8 cellular contexts compared by ENCODE assay signal in genomic region chr10:78974409-78975317, GRCh38.
DNase-seq lines count a peak whose midpoint lies in the region; ATAC-seq and TF ChIP-seq lines count a peak whose summit lies in the region.

No MANE protein-coding gene starts in this region.

- H3K27ac Mint-ChIP-seq in CD14-positive monocyte (peak overlapping the region; percentile 96 to 100 (median 99)), endodermal cell (peak overlapping the region; percentile 98)

- no peaks in the 10 kb centered on the region for H3K79me2 ChIP-seq in HCT116 (ENCODE audit: insufficient read depth, low read length)

- H3K27me3 ChIP-seq in HCT116 (ENCODE audit: insufficient read depth, low read length) = no peaks in the 10 kb centered on the region
- no peaks in the 10 kb centered on the region for H3K27me3 ChIP-seq in endodermal cell (ENCODE audit: control insufficient read depth, insufficient read depth, low read length, poor library complexity, severe bottlenecking)

- H3K27ac ChIP-seq in HCT116 (ENCODE audit: low read depth, low read length) (peak overlapping the region; percentile 96), endodermal cell (ENCODE audit: low read depth, low read length) (peak overlapping the region; percentile 99)

- H3K4me3 Mint-ChIP-seq in CD14-positive monocyte (peak overlapping the region; percentile 89 to 99), endodermal cell (peak overlapping the region; percentile 57)

- DNase-seq in CD14-positive monocyte (ENCODE audit: low spot score) = peak; percentile 97
- peak; percentile 47 for DNase-seq in HCT116 (ENCODE audit: low read depth, low spot score)
- peak; percentile 89 for DNase-seq in NCI-H82 (lab: John Stamatoyannopoulos, UW)
- peak; percentile 53 to 70 for DNase-seq in activated CD8-positive, alpha-beta memory T cell treated with anti-CD3 and anti-CD28 coated beads for 4 hours (ENCODE audit: low read depth in 2 of 2)
- DNase-seq in endodermal cell = peak; percentile 93
- DNase-seq in middle frontal gyrus (ENCODE audit: extremely low spot score, low spot score) = peak; percentile 21
- peak; percentile 63 to 75 for DNase-seq in stimulated activated CD8-positive, alpha-beta memory T cell treated with anti-CD3 and anti-CD28 coated beads, Interleukin-15, amount 100 ng/mL, for 48 hours (ENCODE audit: low read depth in 2 of 2)

- no peak for TF ChIP-seq RAD21 in HCT116 (IDR thresholded peaks at IDR 0.05; ENCODE audit: low read depth)

- POLR2A ChIA-PET in HCT116 (lab: Charles Lee) = interaction anchor here (0.7 to 1.2 kb wide), 4 partner anchors 10 to 43 kb away, joined by 3 to 7 read pairs (median 4); no protein-coding TSS in a partner anchor

- peaks cover 4 to 21% (median 7%) of the 10 kb centered on the region in 3 donors for H3K27me3 Mint-ChIP-seq in CD14-positive monocyte (ENCODE audit: low read depth in 3 of 3)
- H3K27me3 Mint-ChIP-seq in endodermal cell (ENCODE audit: insufficient read depth) = no peaks in the 10 kb centered on the region

- ATAC-seq in HCT116 = peak; percentile 59
- no peak for ATAC-seq in GM21360 (IDR thresholded peaks at IDR 0.05; ENCODE audit: unreplicated experiment)

- H3K4me2 ChIP-seq in HCT116 (ENCODE audit: low read length) = peak overlapping the region; percentile 87

- TF ChIP-seq POLR2A in HCT116 (IDR thresholded peaks at IDR 0.05; ENCODE audit: borderline replicate concordance, extremely low read depth, insufficient read depth, insufficient read length) = peak; percentile 13

- H3K9ac ChIP-seq in HCT116 (ENCODE audit: low read length) (peak overlapping the region; percentile 72), endodermal cell (ENCODE audit: extremely low read depth, low read length, poor library complexity, severe bottlenecking) (peak overlapping the region; percentile 69)

- no peak overlapping the region for H2AFZ ChIP-seq in HCT116 (ENCODE audit: low read depth, low read length, poor library complexity, severe bottlenecking)

- H3K4me1 Mint-ChIP-seq in CD14-positive monocyte (peaks cover 44% of the 10 kb centered on the region), endodermal cell (peaks cover 29% of the 10 kb centered on the region)

- TSS peak; percentile 96 for BruUV-seq in HCT116 (replicated peaks; lab: Mats Ljungman, UMichigan)

- H3K4me1 ChIP-seq in HCT116 (ENCODE audit: control insufficient read depth in 1 of 2, insufficient read depth in 2 of 2, low read length in 2 of 2) (peaks cover 30 to 48% of the 10 kb centered on the region in 2 experiments), endodermal cell (ENCODE audit: control insufficient read depth, insufficient read depth, low read length) (peaks cover 15% of the 10 kb centered on the region)

- intact Hi-C loops in CD14-positive monocyte (cut with micrococcal nuclease) = loop anchor here (5.0 to 10.0 kb wide), 5 partner anchors 93 to 270 kb away; partner anchors contain the start of gene ZMIZ1 (in 1 of the 2)
- intact Hi-C loops in HCT116 (cut with micrococcal nuclease) = loop anchor here (2.0 to 5.0 kb wide), 4 partner anchors 94 to 942 kb away; partner anchors contain the start of genes RPS24 and ZMIZ1

- H3K9me3 ChIP-seq in HCT116 (ENCODE audit: control insufficient read depth in 1 of 2, insufficient read depth in 1 of 2, low read depth in 1 of 2, low read length in 2 of 2) (no peaks in the 10 kb centered on the region), endodermal cell (ENCODE audit: control insufficient read depth, low read length) (no peaks in the 10 kb centered on the region)

- 24 to 25% methylated on average over 7 to 16 of the region's 16 CpGs for WGBS in endodermal cell (ENCODE audit: insufficient coverage in 1 of 2, insufficient read length in 1 of 2), 2 experiments

- TF ChIP-seq CTCF in CD14-positive monocyte (IDR thresholded peaks at IDR 0.05) (peak; percentile 22), HCT116 (IDR thresholded peaks at IDR 0.05 in 2 of 3, conservative IDR thresholded peaks at IDR 0.05 in 1 of 3; ENCODE audit: borderline replicate concordance in 1 of 3, insufficient read depth in 1 of 3, low read depth in 2 of 3, low read length in 2 of 3) (peak in 2 of 3 experiments; percentile 88 to 91; a peak in 4 of 6 replicates), endodermal cell (conservative IDR thresholded peaks at IDR 0.05) (peak; percentile 90)

- H3K9me2 ChIP-seq in HCT116 (ENCODE audit: insufficient read depth) = no peaks in the 10 kb centered on the region

- no peaks in the 10 kb centered on the region for H3K9me3 Mint-ChIP-seq in CD14-positive monocyte
- no peaks in the 10 kb centered on the region for H3K9me3 Mint-ChIP-seq in endodermal cell

- H4K20me1 ChIP-seq in HCT116 (ENCODE audit: insufficient read depth) = no peaks in the 10 kb centered on the region

- H3K36me3 ChIP-seq in HCT116 (ENCODE audit: control insufficient read depth in 1 of 2, insufficient read depth in 2 of 2, low read length in 2 of 2) (no peaks in the 10 kb centered on the region), endodermal cell (ENCODE audit: control insufficient read depth, insufficient read depth, low read length) (no peaks in the 10 kb centered on the region)

- H3K36me3 Mint-ChIP-seq in CD14-positive monocyte (peaks cover 0 to 2% of the 10 kb centered on the region in 2 donors), endodermal cell (ENCODE audit: low read depth) (no peaks in the 10 kb centered on the region)

- RAD21 ChIA-PET in HCT116 (lab: Charles Lee; ENCODE audit: low non-redundant PET in 1 of 2, low total read pairs in 2 of 2, uncharacterized antibody in 2 of 2, unreplicated experiment in 2 of 2) = interaction anchor here (1.1 to 1.4 kb wide), 3 partner anchors 29 to 142 kb away, joined by 3 to 6 read pairs (median 4); no protein-coding TSS in a partner anchor

- CTCF ChIA-PET in HCT116 (lab: Charles Lee) = interaction anchor here (0.7 to 2.6 kb wide), 9 partner anchors 9 to 221 kb away, joined by 3 to 13 read pairs (median 6); no protein-coding TSS in a partner anchor

- H3K4me3 ChIP-seq in HCT116 (replicated peaks in 1 of 2; ENCODE audit: low read depth in 1 of 2, low read length in 2 of 2) (peak overlapping the region; percentile 36 to 54), endodermal cell (ENCODE audit: low read length) (peak overlapping the region; percentile 76)

TF ChIP-seq in HCT116, 20 proteins besides CTCF, POLR2A, EP300 and RAD21:
- TF ChIP-seq POLR2AphosphoS5 (IDR thresholded peaks at IDR 0.05; ENCODE audit: low read depth, low read length) (peak; percentile 65; the same call in 1 of the 2 replicates), ZFX (IDR thresholded peaks at IDR 0.05) (no peak), ZBTB33 (IDR thresholded peaks at IDR 0.05; ENCODE audit: extremely low read depth, insufficient replicate concordance, low read length) (peak; percentile 42)

Comparison
In these comparisons a context has a peak if more than half of its experiments do, and no peak if none do; other contexts are left out.
1. DNase-seq: peak in every context shown above with its lines; median percentile 97 in CD14-positive monocyte; 93 in endodermal cell; 89 in NCI-H82; 69 in stimulated activated CD8-positive, alpha-beta memory T cell treated with anti-CD3 and anti-CD28 coated beads, Interleukin-15, amount 100 ng/mL, for 48 hours; 62 in activated CD8-positive, alpha-beta memory T cell treated with anti-CD3 and anti-CD28 coated beads for 4 hours; 47 in HCT116; 21 in middle frontal gyrus.
2. CTCF ChIP-seq: peak in every context shown above with its lines; median percentile 90 in endodermal cell; 90 in HCT116; 22 in CD14-positive monocyte.